Comparison of ENCODE assay signal across 13 cellular contexts in the genomic region with DNA sequence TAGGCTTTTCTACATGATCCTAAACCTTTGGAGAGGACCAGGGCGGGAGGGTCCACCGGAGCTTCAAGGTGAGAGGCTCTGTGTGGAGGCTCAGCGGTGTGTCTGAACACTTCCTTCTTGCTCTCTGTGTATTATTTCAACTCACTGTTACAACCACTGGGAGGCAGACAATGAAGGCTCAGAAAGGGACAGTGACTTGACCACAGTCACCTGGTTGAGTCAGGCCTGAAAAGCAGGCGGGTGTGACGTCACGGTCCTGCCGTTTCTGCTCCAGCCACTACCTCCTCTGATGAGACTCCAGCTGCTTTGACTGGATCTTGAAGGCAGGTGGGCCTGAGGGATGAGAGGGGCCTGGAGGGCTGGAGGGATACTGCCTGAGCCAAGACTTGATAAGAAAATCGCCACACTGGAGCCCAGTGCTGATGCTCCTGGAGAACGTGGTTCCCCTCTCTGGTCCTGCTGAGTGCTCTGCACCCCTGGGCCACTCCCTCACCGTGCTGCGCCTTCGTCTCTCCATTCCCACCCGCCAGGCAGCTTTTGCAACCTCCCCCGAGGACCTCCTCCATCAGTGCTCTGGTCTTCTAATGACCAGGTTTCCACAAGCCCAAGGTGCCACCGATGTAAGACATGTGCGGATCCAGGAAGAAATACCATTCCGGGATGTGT. TPM values are rescaled to one million over a fixed set of nuclear protein-coding genes. Genes with fewer than 3 reads are reported as not detected.
DNase-seq lines count a peak whose midpoint lies in the region; ATAC-seq and TF ChIP-seq lines count a peak whose summit lies in the region.
"Had no signal": no experiment of that assay in that cellular context is flagged by ENCODE, and none has a peak within 500 bp of the region (broad histone marks: within the 10 kb centered on the region; RNA-seq: fewer than 3 reads in every experiment).

No MANE protein-coding gene starts in this region.

- no peaks in the 10 kb centered on the region for H3K27me3 Mint-ChIP-seq in natural killer cell treated with Interleukin-12 subunit alpha and Interleukin-12 subunit beta and Interleukin-15 and Interleukin-18, amount 100 ng/mL, for 72 hours

- no peak overlapping the region for H3K4me3 Mint-ChIP-seq in natural killer cell treated with Interleukin-12 subunit alpha and Interleukin-12 subunit beta and Interleukin-15 and Interleukin-18, amount 100 ng/mL, for 72 hours
- H3K4me3 Mint-ChIP-seq: endodermal cell had no signal

- ATAC-seq in HG03432 (IDR thresholded peaks at IDR 0.05; ENCODE audit: unreplicated experiment) = peak; percentile 64
- no peak for ATAC-seq in activated CD4-positive, CD25-positive, alpha-beta regulatory T cell treated with anti-CD3 and anti-CD28 coated beads, Interleukin-2, amount 50 U/mL, for 24 hours
- ATAC-seq in natural killer cell treated with Interleukin-12 subunit alpha and Interleukin-12 subunit beta and Interleukin-15 and Interleukin-18, amount 100 ng/mL, for 72 hours = no peak

- POLR2A ChIA-PET in GM10248 (lab: Yijun Ruan, JAX) = no interaction called here

- H3K36me3 Mint-ChIP-seq in natural killer cell treated with Interleukin-12 subunit alpha and Interleukin-12 subunit beta and Interleukin-15 and Interleukin-18, amount 100 ng/mL, for 72 hours = no peaks in the 10 kb centered on the region

- TF ChIP-seq CTCF in GM10248 (IDR thresholded peaks at IDR 0.05; ENCODE audit: control extremely low read depth, extremely low read depth, low read depth, missing control alignments) = no peak

- CTCF ChIA-PET in GM10248 (lab: Yijun Ruan, JAX) = interaction anchor here (0.9 to 8.9 kb wide), 3 partner anchors 208 to 219 kb away, joined by 3 to 91 read pairs (median 10); no protein-coding TSS in a partner anchor

- no peak overlapping the region for H3K27ac Mint-ChIP-seq in natural killer cell treated with Interleukin-12 subunit alpha and Interleukin-12 subunit beta and Interleukin-15 and Interleukin-18, amount 100 ng/mL, for 72 hours
- H3K27ac Mint-ChIP-seq: endodermal cell had no signal

- H3K4me1 Mint-ChIP-seq in natural killer cell treated with Interleukin-12 subunit alpha and Interleukin-12 subunit beta and Interleukin-15 and Interleukin-18, amount 100 ng/mL, for 72 hours (ENCODE audit: low read depth in 2 of 2) = no peaks in the 10 kb centered on the region
- H3K4me1 Mint-ChIP-seq: endodermal cell had no signal

- in situ Hi-C loops in SK-MEL-5 (cut with HindIII; ENCODE audit: low pct_unique_long_range_greater_than_20kb, low sequenced_read_pairs) = no loop called here

- H3K9me3 Mint-ChIP-seq in natural killer cell treated with Interleukin-12 subunit alpha and Interleukin-12 subunit beta and Interleukin-15 and Interleukin-18, amount 100 ng/mL, for 72 hours = no peaks in the 10 kb centered on the region
- H3K9me3 Mint-ChIP-seq: endodermal cell had no signal

- DNase-seq in GM10248 (ENCODE audit: extremely low spot score) (peak; percentile 48), GM19240 (ENCODE audit: insufficient read length, low spot score) (peak; percentile 33), SK-MEL-5 (ENCODE audit: low read depth, low spot score) (peak; percentile 44), medulla oblongata (ENCODE audit: extremely low spot score) (no peak)
- no peak for DNase-seq in natural killer cell treated with Interleukin-12 subunit alpha and Interleukin-12 subunit beta and Interleukin-15 and Interleukin-18, amount 100 ng/mL, for 72 hours (ENCODE audit: low spot score)
- no peak for DNase-seq in stimulated activated CD4-positive, alpha-beta T cell treated with anti-CD3 and anti-CD28 coated beads, Interleukin-2, amount 100 ng/mL, for 24 hours
- DNase-seq: endodermal cell, head of caudate nucleus, NCI-H2171 treated with DMSO at 0.1 percent for 48 hours had no signal

RNA-seq across cellular contexts. Expression of a gene that starts 27.9 kb away (rescaled TPM):
- 0.11 and 0.27 TPM in 2 replicates for total RNA-seq in SK-MEL-5 (2014; rRNA removed; shearing (Covaris generic))
- 1.0 and 1.3 TPM in 2 replicates for polyA plus RNA-seq in SK-MEL-5 (2015; cell fraction: cytosol; rRNA removed)
- 1.6 and 2.4 TPM in 2 replicates for polyA plus RNA-seq in SK-MEL-5 (2015; cell fraction: nucleus; rRNA removed)
- total RNA-seq in natural killer cell treated with Interleukin-12 subunit alpha and Interleukin-12 subunit beta and Interleukin-15 and Interleukin-18, amount 100 ng/mL, for 72 hours = not detected
- total RNA-seq: endodermal cell had no signal

RNA-seq across cellular contexts. Expression of a gene that starts 43.1 kb away (rescaled TPM):
- not detected in 2 replicates for total RNA-seq in SK-MEL-5 (2014; rRNA removed; shearing (Covaris generic))
- polyA plus RNA-seq in SK-MEL-5 (2015; cell fraction: cytosol; rRNA removed) = not detected in 2 replicates
- not detected in 2 replicates for polyA plus RNA-seq in SK-MEL-5 (2015; cell fraction: nucleus; rRNA removed)
- total RNA-seq in natural killer cell treated with Interleukin-12 subunit alpha and Interleukin-12 subunit beta and Interleukin-15 and Interleukin-18, amount 100 ng/mL, for 72 hours = not detected
- total RNA-seq: astrocyte, endodermal cell, lower leg skin had no signal

Comparison
In these comparisons a context has a peak if more than half of its experiments do, and no peak if none do; other contexts are left out.
1. DNase-seq: peak in GM10248 (single experiment), GM19240 (single experiment) and SK-MEL-5 (single experiment); none in natural killer cell treated with Interleukin-12 subunit alpha and Interleukin-12 subunit beta and Interleukin-15 and Interleukin-18, amount 100 ng/mL, for 72 hours (single experiment), stimulated activated CD4-positive, alpha-beta T cell treated with anti-CD3 and anti-CD28 coated beads, Interleukin-2, amount 100 ng/mL, for 24 hours (0 of 2) and medulla oblongata (single experiment).